In the genomic region with DNA sequence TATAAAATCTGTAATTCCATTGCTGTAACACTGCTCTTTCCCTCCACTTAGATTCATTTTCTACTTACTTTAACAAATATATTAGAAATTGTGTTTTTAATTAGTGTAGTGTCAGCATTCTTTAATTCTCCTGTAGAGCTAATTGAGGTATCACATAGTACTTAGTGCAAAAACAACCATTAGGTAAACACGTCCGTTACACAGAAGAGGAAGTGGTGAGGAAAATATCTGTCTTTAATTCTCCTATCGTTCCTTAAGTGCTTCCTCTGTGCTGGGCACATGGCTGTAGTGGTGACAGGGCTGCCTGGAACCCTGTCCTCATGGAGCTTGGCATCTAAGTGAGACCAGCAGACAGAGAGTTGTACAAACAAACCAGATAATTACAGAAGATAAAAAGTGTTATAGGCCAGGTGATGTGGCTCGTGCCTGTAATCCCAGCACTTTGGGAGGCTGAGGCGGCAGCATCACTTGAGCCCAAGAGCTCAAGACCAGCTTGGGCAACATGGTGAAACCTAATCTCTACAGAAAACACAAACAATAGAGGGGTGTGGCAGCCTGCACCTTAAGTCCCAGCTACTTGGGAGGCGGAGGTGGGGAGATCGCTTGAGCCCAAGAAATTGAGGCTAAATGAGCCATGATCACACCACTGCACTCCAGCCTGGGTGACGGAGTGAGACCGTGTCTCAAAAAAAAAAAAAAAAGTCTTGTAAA, we compare ENCODE assay signal across 15 cellular contexts. TPM values are rescaled to one million over a fixed set of nuclear protein-coding genes. Genes with fewer than 3 reads are reported as not detected.
DNase-seq lines count a peak whose midpoint lies in the region; ATAC-seq and TF ChIP-seq lines count a peak whose summit lies in the region.
"Had no signal": no experiment of that assay in that cellular context is flagged by ENCODE, and none has a peak within 500 bp of the region (broad histone marks: within the 10 kb centered on the region; RNA-seq: fewer than 3 reads in every experiment).

No MANE protein-coding gene starts in this region.

- H3K27me3 Mint-ChIP-seq in activated T-cell treated with anti-CD3 and anti-CD28 coated beads, Interleukin-2, amount 50 U/mL, for 72 hours (ENCODE audit: low read depth) = no peaks in the 10 kb centered on the region
- no peaks in the 10 kb centered on the region for H3K27me3 Mint-ChIP-seq in activated T-helper 1 cell treated with anti-CD3 and anti-CD28 coated beads, Interleukin-12 subunit alpha, Interleukin-12 subunit beta, Interleukin-2, Interleukin-4 antibody, amounts not matched to agents 30 ng/mL and 10 ng/mL and 1 ng/mL, durations not matched to agents 14 hours and 24 hours and 36 hours (ENCODE audit: insufficient read depth)
- H3K27me3 Mint-ChIP-seq in stimulated activated memory B cell treated with anti-CD40 and anti-IgM and Interleukin-4, amounts not matched to agents 10 μg/mL and 1 μg/mL and 100 μg/mL, for 72 hours = no peaks in the 10 kb centered on the region

- H3K4me3 Mint-ChIP-seq in activated T-cell treated with anti-CD3 and anti-CD28 coated beads, Interleukin-2, amount 50 U/mL, for 72 hours = peak overlapping the region; percentile 69 to 84
- H3K4me3 Mint-ChIP-seq in activated T-helper 1 cell treated with anti-CD3 and anti-CD28 coated beads, Interleukin-12 subunit alpha, Interleukin-12 subunit beta, Interleukin-2, Interleukin-4 antibody, amounts not matched to agents 30 ng/mL and 10 ng/mL and 1 ng/mL, durations not matched to agents 14 hours and 24 hours and 36 hours = no peak overlapping the region
- H3K4me3 Mint-ChIP-seq in stimulated activated memory B cell treated with anti-CD40 and anti-IgM and Interleukin-4, amounts not matched to agents 10 μg/mL and 1 μg/mL and 100 μg/mL, for 72 hours = no peak overlapping the region

- H3K4me3 ChIP-seq in right atrium auricular region (no peak overlapping the region), gastrocnemius medialis (no peak overlapping the region)
- H3K4me3 ChIP-seq: left lung, vagina had no signal

- no peak for TF ChIP-seq POLR2A in gastrocnemius medialis (IDR thresholded peaks at IDR 0.05)

- no peaks in the 10 kb centered on the region for H3K4me1 ChIP-seq in right atrium auricular region
- H3K4me1 ChIP-seq in gastrocnemius medialis = no peaks in the 10 kb centered on the region
- H3K4me1 ChIP-seq: vagina had no signal

- in situ Hi-C loops in gastrocnemius medialis (cut with MboI; ENCODE audit: low sequenced_read_pairs in 4 of 4) = no loop called here

- no peaks in the 10 kb centered on the region for H3K9me3 Mint-ChIP-seq in activated T-cell treated with anti-CD3 and anti-CD28 coated beads, Interleukin-2, amount 50 U/mL, for 72 hours
- H3K9me3 Mint-ChIP-seq in activated T-helper 1 cell treated with anti-CD3 and anti-CD28 coated beads, Interleukin-12 subunit alpha, Interleukin-12 subunit beta, Interleukin-2, Interleukin-4 antibody, amounts not matched to agents 30 ng/mL and 10 ng/mL and 1 ng/mL, durations not matched to agents 14 hours and 24 hours and 36 hours = peaks cover 2% of the 10 kb centered on the region
- H3K9me3 Mint-ChIP-seq in stimulated activated memory B cell treated with anti-CD40 and anti-IgM and Interleukin-4, amounts not matched to agents 10 μg/mL and 1 μg/mL and 100 μg/mL, for 72 hours = peaks cover 2% of the 10 kb centered on the region

- H3K27ac ChIP-seq in right atrium auricular region = no peak overlapping the region
- H3K27ac ChIP-seq in gastrocnemius medialis = no peak overlapping the region
- H3K27ac ChIP-seq: left lung, vagina had no signal

- H3K9me3 ChIP-seq in right atrium auricular region = no peaks in the 10 kb centered on the region
- H3K9me3 ChIP-seq in gastrocnemius medialis = no peaks in the 10 kb centered on the region
- H3K9me3 ChIP-seq: left lung, vagina had no signal

- peaks cover 73% of the 10 kb centered on the region for H3K4me1 Mint-ChIP-seq in activated T-cell treated with anti-CD3 and anti-CD28 coated beads, Interleukin-2, amount 50 U/mL, for 72 hours (ENCODE audit: low read depth)
- H3K4me1 Mint-ChIP-seq in activated T-helper 1 cell treated with anti-CD3 and anti-CD28 coated beads, Interleukin-12 subunit alpha, Interleukin-12 subunit beta, Interleukin-2, Interleukin-4 antibody, amounts not matched to agents 30 ng/mL and 10 ng/mL and 1 ng/mL, durations not matched to agents 14 hours and 24 hours and 36 hours (ENCODE audit: low read depth) = peaks cover 35% of the 10 kb centered on the region
- peaks cover 44% of the 10 kb centered on the region for H3K4me1 Mint-ChIP-seq in stimulated activated memory B cell treated with anti-CD40 and anti-IgM and Interleukin-4, amounts not matched to agents 10 μg/mL and 1 μg/mL and 100 μg/mL, for 72 hours

- TF ChIP-seq CTCF in right atrium auricular region (IDR thresholded peaks at IDR 0.05) = no peak
- no peak for TF ChIP-seq CTCF in gastrocnemius medialis (IDR thresholded peaks at IDR 0.05 in 4 of 5, conservative IDR thresholded peaks at IDR 0.05 in 1 of 5)

- ATAC-seq in activated T-cell treated with anti-CD3 and anti-CD28 coated beads, Interleukin-2, amount 50 U/mL, for 72 hours (replicated peaks in 1 of 2) = no peak
- ATAC-seq in stimulated activated memory B cell treated with anti-CD40 and anti-IgM and Interleukin-4, amounts not matched to agents 10 μg/mL and 1 μg/mL and 100 μg/mL, for 72 hours = peak; percentile 45
- ATAC-seq in gastrocnemius medialis = no peak
- ATAC-seq: left lung, SK-N-SH treated with all-trans-retinoic acid at 6 μM for 48 hours had no signal

- H3K36me3 Mint-ChIP-seq in activated T-cell treated with anti-CD3 and anti-CD28 coated beads, Interleukin-2, amount 50 U/mL, for 72 hours (ENCODE audit: insufficient read depth in 2 of 2) = peaks cover 0 to 1% of the 10 kb centered on the region in 2 donors
- peaks cover 29% of the 10 kb centered on the region for H3K36me3 Mint-ChIP-seq in activated T-helper 1 cell treated with anti-CD3 and anti-CD28 coated beads, Interleukin-12 subunit alpha, Interleukin-12 subunit beta, Interleukin-2, Interleukin-4 antibody, amounts not matched to agents 30 ng/mL and 10 ng/mL and 1 ng/mL, durations not matched to agents 14 hours and 24 hours and 36 hours (ENCODE audit: low read depth)
- peaks cover 11% of the 10 kb centered on the region for H3K36me3 Mint-ChIP-seq in stimulated activated memory B cell treated with anti-CD40 and anti-IgM and Interleukin-4, amounts not matched to agents 10 μg/mL and 1 μg/mL and 100 μg/mL, for 72 hours

- peak overlapping the region; percentile 98 for H3K27ac Mint-ChIP-seq in activated T-cell treated with anti-CD3 and anti-CD28 coated beads, Interleukin-2, amount 50 U/mL, for 72 hours
- H3K27ac Mint-ChIP-seq in activated T-helper 1 cell treated with anti-CD3 and anti-CD28 coated beads, Interleukin-12 subunit alpha, Interleukin-12 subunit beta, Interleukin-2, Interleukin-4 antibody, amounts not matched to agents 30 ng/mL and 10 ng/mL and 1 ng/mL, durations not matched to agents 14 hours and 24 hours and 36 hours = peak overlapping the region; percentile 34
- H3K27ac Mint-ChIP-seq in stimulated activated memory B cell treated with anti-CD40 and anti-IgM and Interleukin-4, amounts not matched to agents 10 μg/mL and 1 μg/mL and 100 μg/mL, for 72 hours = peak overlapping the region; percentile 64

- no peaks in the 10 kb centered on the region for H3K36me3 ChIP-seq in right atrium auricular region
- no peaks in the 10 kb centered on the region for H3K36me3 ChIP-seq in gastrocnemius medialis
- H3K36me3 ChIP-seq: left lung, vagina had no signal

- H3K27me3 ChIP-seq in right atrium auricular region (no peaks in the 10 kb centered on the region), gastrocnemius medialis (no peaks in the 10 kb centered on the region)
- H3K27me3 ChIP-seq: left lung, vagina had no signal

- DNase-seq in activated T-cell treated with anti-CD3 and anti-CD28 coated beads, Interleukin-2, amount 50 U/mL, for 72 hours = no peak
- DNase-seq in activated T-cell treated with anti-CD3 and anti-CD28 coated beads for 4 hours (no peak), Kasumi-1 (lab: John Stamatoyannopoulos, UW) (peak; percentile 46 to 59), CD1c-positive myeloid dendritic cell (ENCODE audit: extremely low spot score) (no peak), right atrium auricular region (ENCODE audit: low spot score) (no peak), gastrocnemius medialis (no peak)
- DNase-seq in activated T-helper 1 cell treated with anti-CD3 and anti-CD28 coated beads, Interleukin-12 subunit alpha, Interleukin-12 subunit beta, Interleukin-2, Interleukin-4 antibody, amounts not matched to agents 30 ng/mL and 10 ng/mL and 1 ng/mL, durations not matched to agents 14 hours and 24 hours and 36 hours (ENCODE audit: low spot score) = no peak
- DNase-seq: activated CD8-positive, alpha-beta memory T cell treated with anti-CD3 and anti-CD28 coated beads for 24 hours; head of caudate nucleus; NCI-H82; nucleus accumbens had no signal

- intact Hi-C loops in activated T-helper 1 cell treated with anti-CD3 and anti-CD28 coated beads, Interleukin-12 subunit alpha, Interleukin-12 subunit beta, Interleukin-2, Interleukin-4 antibody, amounts not matched to agents 30 ng/mL and 10 ng/mL and 1 ng/mL, durations not matched to agents 14 hours and 24 hours and 36 hours (cut with micrococcal nuclease) = loop anchor here (5.0 kb wide), 1 partner anchor 40 kb away; no protein-coding TSS in a partner anchor
- intact Hi-C loops in gastrocnemius medialis (cut with DNase I; ENCODE audit: low total_unique reads) = no loop called here

RNA-seq across cellular contexts. Expression of a gene that starts 36.3 kb away (rescaled TPM):
- 10 to 100 TPM; 53.3 to 61.0 TPM for total RNA-seq in activated T-cell treated with anti-CD3 and anti-CD28 coated beads, Interleukin-2, amount 50 U/mL, for 72 hours
- 22.9 and 23.0 TPM in 2 replicates for total RNA-seq in activated T-helper 1 cell treated with anti-CD3 and anti-CD28 coated beads, Interleukin-12 subunit alpha, Interleukin-12 subunit beta, Interleukin-2, Interleukin-4 antibody, amounts not matched to agents 30 ng/mL and 10 ng/mL and 1 ng/mL, durations not matched to agents 14 hours and 24 hours and 36 hours
- total RNA-seq in right atrium auricular region (1 to 10 TPM; 3.9 to 6.6 TPM), gastrocnemius medialis (1 to 10 TPM; 1.0 to 1.9 (median 1.5) TPM)

Comparison
In these comparisons a context has a peak if more than half of its experiments do, and no peak if none do; other contexts are left out.
1. DNase-seq: peak in Kasumi-1 (2 of 2); none in activated T-cell treated with anti-CD3 and anti-CD28 coated beads, Interleukin-2, amount 50 U/mL, for 72 hours (0 of 2), activated T-cell treated with anti-CD3 and anti-CD28 coated beads for 4 hours (single experiment), activated T-helper 1 cell treated with anti-CD3 and anti-CD28 coated beads, Interleukin-12 subunit alpha, Interleukin-12 subunit beta, Interleukin-2, Interleukin-4 antibody, amounts not matched to agents 30 ng/mL and 10 ng/mL and 1 ng/mL, durations not matched to agents 14 hours and 24 hours and 36 hours (single experiment), CD1c-positive myeloid dendritic cell (single experiment), right atrium auricular region (single experiment) and gastrocnemius medialis (0 of 2).
2. H3K27ac Mint-ChIP-seq: peak in every context shown above with its lines; median percentile 98 in activated T-cell treated with anti-CD3 and anti-CD28 coated beads, Interleukin-2, amount 50 U/mL, for 72 hours; 64 in stimulated activated memory B cell treated with anti-CD40 and anti-IgM and Interleukin-4, amounts not matched to agents 10 μg/mL and 1 μg/mL and 100 μg/mL, for 72 hours; 34 in activated T-helper 1 cell treated with anti-CD3 and anti-CD28 coated beads, Interleukin-12 subunit alpha, Interleukin-12 subunit beta, Interleukin-2, Interleukin-4 antibody, amounts not matched to agents 30 ng/mL and 10 ng/mL and 1 ng/mL, durations not matched to agents 14 hours and 24 hours and 36 hours.
3. H3K4me3 Mint-ChIP-seq: peak in activated T-cell treated with anti-CD3 and anti-CD28 coated beads, Interleukin-2, amount 50 U/mL, for 72 hours (2 of 2); none in activated T-helper 1 cell treated with anti-CD3 and anti-CD28 coated beads, Interleukin-12 subunit alpha, Interleukin-12 subunit beta, Interleukin-2, Interleukin-4 antibody, amounts not matched to agents 30 ng/mL and 10 ng/mL and 1 ng/mL, durations not matched to agents 14 hours and 24 hours and 36 hours (single experiment) and stimulated activated memory B cell treated with anti-CD40 and anti-IgM and Interleukin-4, amounts not matched to agents 10 μg/mL and 1 μg/mL and 100 μg/mL, for 72 hours (single experiment).